Comparison of ENCODE assay signal across 20 cellular contexts in genomic region chrX:147735364-147735763, GRCh38.
DNase-seq lines count a peak whose midpoint lies in the region; ATAC-seq and TF ChIP-seq lines count a peak whose summit lies in the region.
"Had no signal": no experiment of that assay in that cellular context is flagged by ENCODE, and none has a peak within 500 bp of the region (broad histone marks: within the 10 kb centered on the region; RNA-seq: fewer than 3 reads in every experiment).

No MANE protein-coding gene starts in this region.

- H2BK5ac ChIP-seq in mesendoderm (ENCODE audit: low read length): no peak overlapping the region

- H3K36me3 Mint-ChIP-seq in activated naive CD8-positive, alpha-beta T cell treated with anti-CD3 and anti-CD28 coated beads, Interleukin-2, amount 50 U/mL, for 24 hours (ENCODE audit: low read depth): no peaks in the 10 kb centered on the region
- H3K36me3 Mint-ChIP-seq: CD8-positive, alpha-beta T cell had no signal

- TF ChIP-seq CTCF in epithelial cell of proximal tubule (conservative IDR thresholded peaks at IDR 0.05; ENCODE audit: low read depth, low read length) (no peak), BE2C (IDR thresholded peaks at IDR 0.05; ENCODE audit: low read depth, low read length) (no peak)

- H3K27me3 ChIP-seq in H7 (ENCODE audit: control insufficient read depth, insufficient read depth, low read length) (no peaks in the 10 kb centered on the region; the same call in 1 of the 2 replicates), mesendoderm (ENCODE audit: insufficient read depth, low read length, poor library complexity) (no peaks in the 10 kb centered on the region), BE2C (no peaks in the 10 kb centered on the region)
- H3K27me3 ChIP-seq: SJCRH30 had no signal

- no peak overlapping the region for H3K23ac ChIP-seq in mesendoderm (ENCODE audit: low read length)

- H3K4ac ChIP-seq in mesendoderm (ENCODE audit: low read depth, low read length): no peak overlapping the region

- no peak overlapping the region for H4K8ac ChIP-seq in mesendoderm (ENCODE audit: low read depth, low read length)

- no peak for ATAC-seq in activated naive CD8-positive, alpha-beta T cell treated with anti-CD3 and anti-CD28 coated beads, Interleukin-2, amount 50 U/mL, for 24 hours
- ATAC-seq: CD8-positive, alpha-beta T cell; Panc1 had no signal

- H3K56ac ChIP-seq in mesendoderm (ENCODE audit: low read length): no peak overlapping the region

- no peaks in the 10 kb centered on the region for H3K27me3 Mint-ChIP-seq in activated naive CD8-positive, alpha-beta T cell treated with anti-CD3 and anti-CD28 coated beads, Interleukin-2, amount 50 U/mL, for 24 hours

- no peaks in the 10 kb centered on the region for H3K79me2 ChIP-seq in mesendoderm (ENCODE audit: control insufficient read depth, insufficient read depth, low read length)

- no peaks in the 10 kb centered on the region for H3K9me3 Mint-ChIP-seq in activated naive CD8-positive, alpha-beta T cell treated with anti-CD3 and anti-CD28 coated beads, Interleukin-2, amount 50 U/mL, for 24 hours
- H3K9me3 Mint-ChIP-seq: CD8-positive, alpha-beta T cell had no signal

- H2BK120ac ChIP-seq in mesendoderm (ENCODE audit: low read depth, low read length): no peak overlapping the region

- H3K27ac Mint-ChIP-seq in activated naive CD8-positive, alpha-beta T cell treated with anti-CD3 and anti-CD28 coated beads, Interleukin-2, amount 50 U/mL, for 24 hours: no peak overlapping the region
- H3K27ac Mint-ChIP-seq: CD8-positive, alpha-beta T cell had no signal

- no peak overlapping the region for H3K4me3 Mint-ChIP-seq in activated naive CD8-positive, alpha-beta T cell treated with anti-CD3 and anti-CD28 coated beads, Interleukin-2, amount 50 U/mL, for 24 hours
- H3K4me3 Mint-ChIP-seq: CD8-positive, alpha-beta T cell had no signal

- H3K4me1 Mint-ChIP-seq in activated naive CD8-positive, alpha-beta T cell treated with anti-CD3 and anti-CD28 coated beads, Interleukin-2, amount 50 U/mL, for 24 hours: peaks cover 12% of the 10 kb centered on the region

- H3K9ac ChIP-seq in mesendoderm (ENCODE audit: low read length): no peak overlapping the region
- H3K9ac ChIP-seq: BLaER1 treated with 17β-estradiol and CSF1 and Interleukin-3, amounts not matched to agents 10 nM and 100 nM had no signal

- H3K4me1 ChIP-seq in mesendoderm (ENCODE audit: control insufficient read depth, low read depth, low read length): no peaks in the 10 kb centered on the region
- no peaks in the 10 kb centered on the region for H3K4me1 ChIP-seq in BE2C
- H3K4me1 ChIP-seq: SJCRH30 had no signal

- DNase-seq in H7 (peak; percentile 19), SW480 (ENCODE audit: low spot score) (peak; percentile 2), epithelial cell of proximal tubule (ENCODE audit: low read depth) (peak; percentile 1), mesendoderm (peak; percentile 34), BE2C (no peak), LoVo (ENCODE audit: low spot score) (no peak), NCI-H446 (lab: John Stamatoyannopoulos, UW) (no peak)
- no peak for DNase-seq in activated naive CD8-positive, alpha-beta T cell treated with anti-CD3 and anti-CD28 coated beads, Interleukin-2, amount 50 U/mL, for 24 hours
- DNase-seq: CD8-positive, alpha-beta T cell; KBM-7; NCI-H1092 treated with DMSO at 0.1 percent for 48 hours; NCI-H146; NCI-H2029; NCI-H2227 treated with DMSO at 0.1 percent for 48 hours; NCI-H524; NCI-H774; NK-92 treated with Interleukin-12 subunit alpha and Interleukin-12 subunit beta, amount 100 ng/mL, for 24 hours; SJCRH30 had no signal

- H3K4me3 ChIP-seq in H7 (ENCODE audit: insufficient read depth, low read depth, low read length) (no peak overlapping the region), epithelial cell of proximal tubule (ENCODE audit: low read depth, low read length) (no peak overlapping the region), mesendoderm (ENCODE audit: low read length) (no peak overlapping the region), BE2C (ENCODE audit: low read depth, low read length) (no peak overlapping the region)
- H3K4me3 ChIP-seq: BLaER1 treated with 17β-estradiol and CSF1 and Interleukin-3, amounts not matched to agents 10 nM and 100 nM; SJCRH30 had no signal

- H2BK15ac ChIP-seq in mesendoderm (replicated peaks; ENCODE audit: low read depth): no peak overlapping the region

- no peaks in the 10 kb centered on the region for H3K9me3 ChIP-seq in BE2C
- H3K9me3 ChIP-seq: BLaER1 treated with 17β-estradiol and CSF1 and Interleukin-3, amounts not matched to agents 10 nM and 100 nM; SJCRH30 had no signal

- H3K27ac ChIP-seq in mesendoderm (ENCODE audit: low read depth, low read length): no peak overlapping the region
- H3K27ac ChIP-seq: BLaER1 treated with 17β-estradiol and CSF1 and Interleukin-3, amounts not matched to agents 10 nM and 100 nM; SJCRH30 had no signal

- H4K5ac ChIP-seq in mesendoderm (ENCODE audit: low read length): no peak overlapping the region

- H2AK5ac ChIP-seq in mesendoderm (ENCODE audit: low read length): no peak overlapping the region

- H3K36me3 ChIP-seq in H7 (replicated peaks; ENCODE audit: control insufficient read depth, insufficient read depth, low read length): no peaks in the 10 kb centered on the region
- H3K36me3 ChIP-seq in mesendoderm (ENCODE audit: control insufficient read depth, insufficient read depth, low read length): no peaks in the 10 kb centered on the region
- H3K36me3 ChIP-seq in BE2C: no peaks in the 10 kb centered on the region
- H3K36me3 ChIP-seq: BLaER1 treated with 17β-estradiol and CSF1 and Interleukin-3, amounts not matched to agents 10 nM and 100 nM; SJCRH30 had no signal

- H3K18ac ChIP-seq in mesendoderm (ENCODE audit: low read length): no peak overlapping the region

- no peak overlapping the region for H3K4me2 ChIP-seq in mesendoderm (ENCODE audit: low read length)
- H3K4me2 ChIP-seq: BLaER1 treated with 17β-estradiol and CSF1 and Interleukin-3, amounts not matched to agents 10 nM and 100 nM had no signal

- H3K79me1 ChIP-seq in mesendoderm (ENCODE audit: low read length): no peaks in the 10 kb centered on the region

Comparison
In these comparisons a context has a peak if more than half of its experiments do, and no peak if none do; other contexts are left out.
1. DNase-seq: peak in H7 (single experiment), SW480 (single experiment), epithelial cell of proximal tubule (single experiment) and mesendoderm (single experiment); none in activated naive CD8-positive, alpha-beta T cell treated with anti-CD3 and anti-CD28 coated beads, Interleukin-2, amount 50 U/mL, for 24 hours (single experiment), BE2C (single experiment), LoVo (single experiment) and NCI-H446 (0 of 2).